In genomic region chr1:94236021-94236491, GRCh38 we compare ENCODE assay signal across 8 cellular contexts. TPM values are rescaled to one million over a fixed set of nuclear protein-coding genes. Genes with fewer than 3 reads are reported as not detected.
DNase-seq lines count a peak whose midpoint lies in the region; ATAC-seq, FAIRE-seq and TF ChIP-seq lines count a peak whose summit lies in the region.

No MANE protein-coding gene starts in this region.

- H3K27me3 ChIP-seq in CD4-positive, alpha-beta T cell (ENCODE audit: control insufficient read depth, insufficient read depth, low read length), result peaks cover 70% of the 10 kb centered on the region
- no peaks in the 10 kb centered on the region for H3K27me3 ChIP-seq in SJSA1 (replicated peaks)
- no peaks in the 10 kb centered on the region for H3K27me3 ChIP-seq in pancreas

- H3K9me3 ChIP-seq in CD4-positive, alpha-beta T cell (ENCODE audit: control insufficient read depth, low read length), result no peaks in the 10 kb centered on the region
- H3K9me3 ChIP-seq in SJSA1 (replicated peaks), result no peaks in the 10 kb centered on the region
- H3K9me3 ChIP-seq in pancreas, result no peaks in the 10 kb centered on the region

- H3K27ac ChIP-seq in CD4-positive, alpha-beta T cell (ENCODE audit: low read depth, low read length), result no peak overlapping the region
- no peak overlapping the region for H3K27ac ChIP-seq in SJSA1
- peak overlapping the region in 2 of 4 donors; percentile 86 to 91 for H3K27ac ChIP-seq in pancreas

- no peak for DNase-seq in CD4-positive, alpha-beta T cell
- peak in 1 of 2 experiments; percentile 21 for DNase-seq in SJSA1 (ENCODE audit: low read depth in 1 of 2, low spot score in 2 of 2)
- no peak for DNase-seq in fibroblast of mammary gland (ENCODE audit: low read depth)
- DNase-seq in pancreas, result no peak
- DNase-seq in NCI-H146 treated with DMSO at 0.1 percent for 48 hours (lab: John Stamatoyannopoulos, UW; ENCODE audit: unreplicated experiment), result no peak
- DNase-seq in NCI-H1048 (lab: John Stamatoyannopoulos, UW), result no peak
- DNase-seq in activated CD4-positive, alpha-beta T cell treated with anti-CD3 and anti-CD28 coated beads for 48 hours, result no peak

- intact Hi-C loops in CD4-positive, alpha-beta T cell (cut with DNase I, micrococcal nuclease), result no loop called here
- intact Hi-C loops in pancreas (cut with DNase I), result loop anchor here in 1 of 3 donors (10.0 kb wide), 1 partner anchor 89 kb away; no protein-coding TSS in a partner anchor

- H3K27me3 Mint-ChIP-seq in CD4-positive, alpha-beta T cell, result peaks cover 90% of the 10 kb centered on the region

- no peak for FAIRE-seq in pancreas (lab: Jason Lieb, UNC)

- H3K9me3 Mint-ChIP-seq in CD4-positive, alpha-beta T cell, result peaks cover 6% of the 10 kb centered on the region

- H3K36me3 ChIP-seq in SJSA1, result peaks cover 5% of the 10 kb centered on the region; the same call in 1 of the 2 replicates
- no peaks in the 10 kb centered on the region for H3K36me3 ChIP-seq in pancreas

- H3K4me1 ChIP-seq in SJSA1 (replicated peaks) (0 out of 2 replicates have a peak, but pooled peaks cover 3% of the 10 kb centered on the region), pancreas (peaks cover 0 to 8% (median 0%) of the 10 kb centered on the region in 3 donors)

- H3K4me3 Mint-ChIP-seq in CD4-positive, alpha-beta T cell, result peak overlapping the region; percentile 60

- no peaks in the 10 kb centered on the region for H3K36me3 Mint-ChIP-seq in CD4-positive, alpha-beta T cell (ENCODE audit: low read depth)

- H3K4me3 ChIP-seq in SJSA1, result peak overlapping the region; percentile 83
- peak overlapping the region; percentile 89 for H3K4me3 ChIP-seq in fibroblast of mammary gland (ENCODE audit: control insufficient read depth, low read depth, low read length)
- H3K4me3 ChIP-seq in pancreas, result peak overlapping the region in 3 of 4 donors; percentile 80 to 89 (median 89)

- no peak overlapping the region for H3K27ac Mint-ChIP-seq in CD4-positive, alpha-beta T cell

- H3K4me1 Mint-ChIP-seq in CD4-positive, alpha-beta T cell (ENCODE audit: low read depth), result peaks cover 17% of the 10 kb centered on the region

- POLR2A ChIA-PET in CD4-positive, alpha-beta T cell (lab: Charles Lee), result no interaction called here

- no peak for TF ChIP-seq CTCF in CD4-positive, alpha-beta T cell (IDR thresholded peaks at IDR 0.05)
- TF ChIP-seq CTCF in fibroblast of mammary gland (conservative IDR thresholded peaks at IDR 0.05; ENCODE audit: control insufficient read depth, insufficient read depth, low read depth, low read length) (no peak), pancreas (IDR thresholded peaks at IDR 0.05) (no peak)

- no peak for ATAC-seq in CD4-positive, alpha-beta T cell (ENCODE audit: poor library complexity)
- no peak for ATAC-seq in pancreas
- no peak for ATAC-seq in GM21528 (IDR thresholded peaks at IDR 0.05; ENCODE audit: low FRiP score, unreplicated experiment)

- CTCF ChIA-PET in CD4-positive, alpha-beta T cell (lab: Charles Lee), result interaction anchor here (0.9 kb wide), 1 partner anchor 10 kb away, joined by 3 read pairs; no protein-coding TSS in a partner anchor

- 3 to 4% methylated on average over 6 of the region's 6 CpGs for WGBS in pancreas, 2 donors

RNA-seq across cellular contexts. Expression of gene ARHGAP29, which starts 1.3 kb away (rescaled TPM):
- total RNA-seq in CD4-positive, alpha-beta T cell, result not detected
- total RNA-seq in SJSA1 (2014; rRNA removed; shearing (Covaris generic)), result 20.5 and 20.6 TPM in 2 replicates
- 10 to 100 TPM in 2 of 6 donors, 1 to 10 TPM in 4; 7.5 to 15.8 (median 9.7) TPM for total RNA-seq in pancreas
- 1 to 10 TPM; 5.1 to 10.0 TPM for polyA plus RNA-seq in pancreas

Comparison
In these comparisons a context has a peak if more than half of its experiments do, and no peak if none do; other contexts are left out.
1. RNA of gene ARHGAP29, which starts 1.3 kb away (total RNA-seq): 20.5 to 20.6 TPM in SJSA1 and 7.5 to 15.8 TPM in pancreas; not detected in CD4-positive, alpha-beta T cell; every median in the first group is over 4 times any median in the second.
2. Peak in every context shown above with its lines, with median percentiles within 50 percentile points of each other: H3K4me3 ChIP-seq.